Comparison of ENCODE assay signal across 33 cellular contexts in genomic region chr13:79447141-79447540, GRCh38.
"Had no signal": no experiment of that assay in that cellular context is flagged by ENCODE, and none has a peak within 500 bp of the region (broad histone marks: within the 10 kb centered on the region; RNA-seq: fewer than 3 reads in every experiment).

No MANE protein-coding gene starts in this region.

- H3K4me3 Mint-ChIP-seq: activated CD4-positive, alpha-beta memory T cell treated with anti-CD3 and anti-CD28 coated beads for 36 hours; activated CD8-positive, alpha-beta memory T cell treated with anti-CD3 and anti-CD28 coated beads, Interleukin-2, amount 10 ng/mL, durations not matched to agents 7 days and 5 days; activated CD8-positive, alpha-beta T cell treated with anti-CD3 and anti-CD28 coated beads, Interleukin-2, amount 10 ng/mL, durations not matched to agents 7 days and 5 days; activated naive CD4-positive, alpha-beta T cell treated with anti-CD3 and anti-CD28 coated beads for 36 hours; activated naive CD4-positive, alpha-beta T cell treated with anti-CD3 and anti-CD28 coated beads, Interleukin-2, amount 50 U/mL, for 24 hours; activated naive CD8-positive, alpha-beta T cell treated with anti-CD3 and anti-CD28 coated beads for 36 hours; activated naive CD8-positive, alpha-beta T cell treated with anti-CD3 and anti-CD28 coated beads, Interleukin-2, amount 50 U/mL, for 24 hours; effector memory CD8-positive, alpha-beta T cell; WTC11 had no signal

- H3K27ac ChIP-seq: adrenal gland, body of pancreas, esophagus muscularis mucosa, foreskin keratinocyte, gastrocnemius medialis, heart left ventricle, VCaP had no signal

- H3K9me3 ChIP-seq: adrenal gland, body of pancreas, esophagus muscularis mucosa, gastrocnemius medialis, heart left ventricle had no signal

- H3K4me1 ChIP-seq: body of pancreas, esophagus muscularis mucosa, foreskin keratinocyte, gastrocnemius medialis, heart left ventricle had no signal

- DNase-seq: activated CD4-positive, alpha-beta memory T cell treated with anti-CD3 and anti-CD28 coated beads for 36 hours; activated CD4-positive, alpha-beta T cell treated with anti-CD3 and anti-CD28 coated beads for 1 hour; activated CD4-positive, alpha-beta T cell treated with anti-CD3 and anti-CD28 coated beads for 48 hours; activated CD8-positive, alpha-beta memory T cell treated with anti-CD3 and anti-CD28 coated beads, Interleukin-2, amount 10 ng/mL, durations not matched to agents 7 days and 5 days; activated CD8-positive, alpha-beta memory T cell treated with anti-CD3 and anti-CD28 coated beads, Interleukin-2, amount 50 U/mL, for 4 hours; activated CD8-positive, alpha-beta T cell treated with anti-CD3 and anti-CD28 coated beads, Interleukin-2, amount 10 ng/mL, durations not matched to agents 7 days and 5 days; activated effector memory CD4-positive, alpha-beta T cell treated with anti-CD3 and anti-CD28 coated beads, Interleukin-2, amount 50 U/mL, for 16 hours; activated naive CD4-positive, alpha-beta T cell treated with anti-CD3 and anti-CD28 coated beads for 36 hours; activated naive CD8-positive, alpha-beta T cell treated with anti-CD3 and anti-CD28 coated beads for 36 hours; activated naive CD8-positive, alpha-beta T cell treated with anti-CD3 and anti-CD28 coated beads, Interleukin-2, amount 50 U/mL, for 24 hours; activated T-cell treated with anti-CD3 and anti-CD28 coated beads, Interleukin-2, amount 50 U/mL, for 1 hour; activated T-cell treated with anti-CD3 and anti-CD28 coated beads, Interleukin-2, amount 50 U/mL, for 48 hours; adrenal gland; amygdala; aorta; body of pancreas; caudate nucleus; cortex of kidney; dermis blood vessel endothelial cell; effector CD4-positive, alpha-beta T cell; effector memory CD8-positive, alpha-beta T cell; erythroblast; foreskin keratinocyte; gastrocnemius medialis; glutamatergic neuron; heart left ventricle; T-helper 1 cell; T-helper 2 cell had no signal

- H3K36me3 ChIP-seq: adrenal gland, esophagus muscularis mucosa, gastrocnemius medialis, heart left ventricle had no signal

- ATAC-seq: activated CD8-positive, alpha-beta memory T cell treated with anti-CD3 and anti-CD28 coated beads, Interleukin-2, amount 10 ng/mL, durations not matched to agents 7 days and 5 days; activated naive CD8-positive, alpha-beta T cell treated with anti-CD3 and anti-CD28 coated beads, Interleukin-2, amount 50 U/mL, for 24 hours; body of pancreas; effector memory CD8-positive, alpha-beta T cell; foreskin keratinocyte; gastrocnemius medialis; heart left ventricle had no signal

- H3K27ac Mint-ChIP-seq: activated CD8-positive, alpha-beta memory T cell treated with anti-CD3 and anti-CD28 coated beads, Interleukin-2, amount 10 ng/mL, durations not matched to agents 7 days and 5 days; activated CD8-positive, alpha-beta T cell treated with anti-CD3 and anti-CD28 coated beads, Interleukin-2, amount 10 ng/mL, durations not matched to agents 7 days and 5 days; activated naive CD4-positive, alpha-beta T cell treated with anti-CD3 and anti-CD28 coated beads for 36 hours; activated naive CD8-positive, alpha-beta T cell treated with anti-CD3 and anti-CD28 coated beads for 36 hours; activated naive CD8-positive, alpha-beta T cell treated with anti-CD3 and anti-CD28 coated beads, Interleukin-2, amount 50 U/mL, for 24 hours; effector memory CD8-positive, alpha-beta T cell; WTC11 had no signal

- H3K36me3 Mint-ChIP-seq: activated CD4-positive, alpha-beta memory T cell treated with anti-CD3 and anti-CD28 coated beads for 36 hours; activated naive CD4-positive, alpha-beta T cell treated with anti-CD3 and anti-CD28 coated beads, Interleukin-2, amount 50 U/mL, for 24 hours; WTC11 had no signal

- H3K27me3 Mint-ChIP-seq: activated CD4-positive, alpha-beta memory T cell treated with anti-CD3 and anti-CD28 coated beads for 36 hours; activated CD8-positive, alpha-beta memory T cell treated with anti-CD3 and anti-CD28 coated beads, Interleukin-2, amount 10 ng/mL, durations not matched to agents 7 days and 5 days; activated naive CD4-positive, alpha-beta T cell treated with anti-CD3 and anti-CD28 coated beads, Interleukin-2, amount 50 U/mL, for 24 hours; activated naive CD8-positive, alpha-beta T cell treated with anti-CD3 and anti-CD28 coated beads, Interleukin-2, amount 50 U/mL, for 24 hours; effector memory CD8-positive, alpha-beta T cell had no signal

- H3K27me3 ChIP-seq: adrenal gland, body of pancreas, esophagus muscularis mucosa, foreskin keratinocyte, gastrocnemius medialis, heart left ventricle had no signal

- FAIRE-seq: colon had no signal

- H3K4me3 ChIP-seq: adrenal gland, body of pancreas, esophagus muscularis mucosa, gastrocnemius medialis, heart left ventricle had no signal

- H3K9me3 Mint-ChIP-seq: activated CD4-positive, alpha-beta memory T cell treated with anti-CD3 and anti-CD28 coated beads for 36 hours; activated naive CD4-positive, alpha-beta T cell treated with anti-CD3 and anti-CD28 coated beads for 36 hours; activated naive CD4-positive, alpha-beta T cell treated with anti-CD3 and anti-CD28 coated beads, Interleukin-2, amount 50 U/mL, for 24 hours; activated naive CD8-positive, alpha-beta T cell treated with anti-CD3 and anti-CD28 coated beads, Interleukin-2, amount 50 U/mL, for 24 hours; effector memory CD8-positive, alpha-beta T cell; WTC11 had no signal
